Comparison of ENCODE assay signal across 6 cellular contexts in genomic region chr1:81178431-81179093, GRCh38.
DNase-seq lines count a peak whose midpoint lies in the region; ATAC-seq and TF ChIP-seq lines count a peak whose summit lies in the region.
"Not testable (repeated sequence)": the region's sequence is repeated elsewhere in the genome, so short reads cannot be mapped to it uniquely, and the experiment has no call there.

No MANE protein-coding gene starts in this region.

- H3K27me3 ChIP-seq in AG04450 (ENCODE audit: control insufficient read depth, insufficient read depth, low read length); PC-3 (ENCODE audit: low read length); SJSA1 (replicated peaks); foreskin keratinocyte; spleen (replicated peaks in 1 of 7): not testable (repeated sequence)

- H3K4me1 ChIP-seq in PC-3 (ENCODE audit: insufficient read depth, low read length) (peaks cover 26% of the 10 kb centered on the region), SJSA1 (replicated peaks) (peaks cover 34% of the 10 kb centered on the region), foreskin keratinocyte (peaks cover 12% of the 10 kb centered on the region)
- H3K4me1 ChIP-seq in spleen, result not testable (repeated sequence)

- intact Hi-C loops in PC-3 (cut with micrococcal nuclease), result loop anchor here (1.0 kb wide), 1 partner anchor 65 kb away; no protein-coding TSS in a partner anchor
- intact Hi-C loops in MCF 10A (cut with micrococcal nuclease); spleen (cut with DNase I; ENCODE audit: low total_unique reads): not testable (repeated sequence)

- 94 to 98% (median 95%) methylated on average over 16 to 24 of the region's 30 CpGs for WGBS in spleen, 5 donors

- TF ChIP-seq POLR2A in spleen (IDR thresholded peaks at IDR 0.05), result not testable (repeated sequence)

- peaks cover 35% of the 10 kb centered on the region for H3K4me1 Mint-ChIP-seq in MCF 10A (ENCODE audit: insufficient read depth, unreplicated experiment)

- ATAC-seq in PC-3, foreskin keratinocyte: not testable (repeated sequence)

- not testable (repeated sequence) for H3F3A ChIP-seq in PC-3 (ENCODE audit: low read length, unreplicated experiment)

- not testable (repeated sequence) for H3K4me3 Mint-ChIP-seq in MCF 10A (ENCODE audit: unreplicated experiment)

- H3K27me3 Mint-ChIP-seq in MCF 10A (ENCODE audit: insufficient read depth, unreplicated experiment), result not testable (repeated sequence)

- POLR2A ChIA-PET in AG04450 (lab: Yijun Ruan, JAX); PC-3 (lab: Charles Lee; ENCODE audit: unreplicated experiment): not testable (repeated sequence)
- POLR2A ChIA-PET in MCF 10A (lab: Yijun Ruan, JAX), result interaction anchor here (1.9 kb wide), 1 partner anchor 7 kb away, joined by 5 read pairs; no protein-coding TSS in a partner anchor

- not testable (repeated sequence) for H3K9me3 ChIP-seq in AG04450 (ENCODE audit: control insufficient read depth, insufficient read depth, low read length); PC-3 (ENCODE audit: low read length); SJSA1 (replicated peaks)
- H3K9me3 ChIP-seq in spleen, result peaks cover 0 to 37% (median 11%) of the 10 kb centered on the region in 8 donors

- H3K4me3 ChIP-seq in AG04450 (ENCODE audit: low read depth, low read length); PC-3 (ENCODE audit: low read length); SJSA1; spleen: not testable (repeated sequence)

- H3K36me3 Mint-ChIP-seq in MCF 10A (ENCODE audit: insufficient read depth, unreplicated experiment), result not testable (repeated sequence)

- H3K9ac ChIP-seq in PC-3 (ENCODE audit: low read length), result not testable (repeated sequence)

- H3K79me2 ChIP-seq in PC-3 (ENCODE audit: low read length), result not testable (repeated sequence)

- H3K36me3 ChIP-seq in PC-3 (ENCODE audit: low read depth, low read length); SJSA1; spleen: not testable (repeated sequence)

- not testable (repeated sequence) for H3K9me2 ChIP-seq in PC-3 (replicated peaks; ENCODE audit: low read length)

- peak overlapping the region; percentile 76 for H3K27ac ChIP-seq in AG04450 (ENCODE audit: low read depth, low read length)
- peak overlapping the region; percentile 44; the same call in 1 of the 2 replicates for H3K27ac ChIP-seq in PC-3 (ENCODE audit: low read length)
- H3K27ac ChIP-seq in SJSA1, result peak overlapping the region; percentile 78
- peak overlapping the region; percentile 5 for H3K27ac ChIP-seq in foreskin keratinocyte
- H3K27ac ChIP-seq in spleen, result not testable (repeated sequence)

- H3K9me3 Mint-ChIP-seq in MCF 10A (ENCODE audit: unreplicated experiment), result not testable (repeated sequence)

- BruUV-seq in PC-3 (replicated peaks; lab: Mats Ljungman, UMichigan); MCF 10A (replicated peaks; lab: Mats Ljungman, UMichigan): not testable (repeated sequence)

- H4K20me1 ChIP-seq in PC-3 (ENCODE audit: low read length), result not testable (repeated sequence)

- not testable (repeated sequence) for DNase-seq in AG04450 (ENCODE audit: low read depth, low spot score); PC-3; SJSA1 (ENCODE audit: low read depth in 1 of 2, low spot score in 2 of 2); MCF 10A (ENCODE audit: unreplicated experiment); foreskin keratinocyte
- peak; percentile 59 for DNase-seq in spleen

- peak overlapping the region; percentile 88 for H3K27ac Mint-ChIP-seq in MCF 10A (ENCODE audit: low read depth, unreplicated experiment)

- H3K4me2 ChIP-seq in PC-3 (ENCODE audit: low read length), result not testable (repeated sequence)

- H2AFZ ChIP-seq in PC-3 (ENCODE audit: low read length), result not testable (repeated sequence)

- CTCF ChIA-PET in AG04450 (lab: Charles Lee); PC-3 (lab: Charles Lee); MCF 10A (lab: Yijun Ruan, JAX): not testable (repeated sequence)

- TF ChIP-seq CTCF in AG04450 (IDR thresholded peaks at IDR 0.05; ENCODE audit: low read depth, low read length); PC-3 (conservative IDR thresholded peaks at IDR 0.05; ENCODE audit: low read depth, low read length); MCF 10A (IDR thresholded peaks at IDR 0.05; ENCODE audit: unreplicated experiment); foreskin keratinocyte (conservative IDR thresholded peaks at IDR 0.05); spleen (IDR thresholded peaks at IDR 0.05 in 8 of 11, conservative IDR thresholded peaks at IDR 0.05 in 3 of 11): not testable (repeated sequence)
